ENCODE assay signal across 24 cellular contexts in the genomic region with DNA sequence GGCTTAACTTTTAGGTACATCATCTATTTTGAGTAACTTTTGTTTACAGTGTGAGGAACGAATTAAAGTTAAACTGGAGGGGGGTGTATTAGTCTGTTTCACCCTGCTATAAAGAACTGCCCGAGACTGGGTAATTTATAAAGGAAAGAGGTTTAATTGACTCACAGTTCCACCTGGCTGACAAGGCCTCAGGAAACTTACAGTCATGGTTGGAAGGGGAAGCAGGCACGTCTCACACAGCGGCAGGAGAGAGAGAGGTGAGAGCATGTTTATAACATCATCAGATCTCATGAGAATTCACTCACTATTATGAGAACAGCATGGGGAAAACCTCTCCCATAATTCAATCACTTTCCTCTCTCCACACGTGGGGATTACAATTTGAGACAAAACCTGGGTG.
"Had no signal": no experiment of that assay in that cellular context is flagged by ENCODE, and none has a peak within 500 bp of the region (broad histone marks: within the 10 kb centered on the region; RNA-seq: fewer than 3 reads in every experiment).

No MANE protein-coding gene starts in this region.

- H3K9me3 ChIP-seq: stomach, suprapubic skin, testis, thoracic aorta, thyroid gland, tibial artery, tibial nerve, transverse colon, upper lobe of left lung, upper lobe of right lung, uterus, vagina had no signal

- H3K36me3 ChIP-seq: stomach, suprapubic skin, thoracic aorta, thyroid gland, tibial artery, tibial nerve, transverse colon, upper lobe of left lung, upper lobe of right lung, uterus, vagina had no signal

- H3K4me3 ChIP-seq: stomach, suprapubic skin, testis, thoracic aorta, thyroid gland, tibial artery, tibial nerve, transverse colon, upper lobe of left lung, upper lobe of right lung, uterus, vagina had no signal

- H3K4me1 ChIP-seq: tibial artery, transverse colon, uterus had no signal

- H3K27ac ChIP-seq: stomach, suprapubic skin, testis, thoracic aorta, thyroid gland, tibial artery, tibial nerve, transverse colon, upper lobe of left lung, upper lobe of right lung, uterus, vagina had no signal

- DNase-seq: stimulated activated CD4-positive, alpha-beta T cell treated with anti-CD3 and anti-CD28 coated beads, Interleukin-2, amount 100 ng/mL, for 48 hours; stimulated activated CD4-positive, alpha-beta T cell treated with anti-CD3 and anti-CD28 coated beads, Interleukin-4, amount 100 ng/mL, for 1 hour; stimulated activated CD4-positive, alpha-beta T cell treated with anti-CD3 and anti-CD28 coated beads, Interleukin-4, amount 100 ng/mL, for 24 hours; stimulated activated CD4-positive, alpha-beta T cell treated with anti-CD3 and anti-CD28 coated beads, Interleukin-4, amount 100 ng/mL, for 4 hours; stimulated activated CD8-positive, alpha-beta memory T cell treated with anti-CD3 and anti-CD28 coated beads, Interleukin-4, amount 100 ng/mL, for 48 hours; stimulated activated naive B cell treated with anti-CD40 and anti-IgM and Interleukin-4, amounts not matched to agents 10 μg/mL and 1 μg/mL and 100 μg/mL, for 72 hours; stimulated activated naive CD4-positive, alpha-beta T cell; stimulated activated naive CD4-positive, alpha-beta T cell treated with Interleukin-2 at 50 U/mL for 16 hours; stimulated activated naive CD8-positive, alpha-beta T cell treated with anti-CD3 and anti-CD28 coated beads, Interleukin-15, amount 100 ng/mL, for 72 hours; stimulated activated naive CD8-positive, alpha-beta T cell treated with anti-CD3 and anti-CD28 coated beads, Interleukin-15, Interleukin-2, amounts not matched to agents 100 U/mL and 50 U/mL, for 24 hours; stomach; substantia nigra; testis; thyroid gland; tibial artery; transverse colon; trophoblast cell; upper lobe of left lung; upper lobe of right lung; uterus had no signal
